Comparison of ENCODE assay signal across 21 cellular contexts in the genomic region with DNA sequence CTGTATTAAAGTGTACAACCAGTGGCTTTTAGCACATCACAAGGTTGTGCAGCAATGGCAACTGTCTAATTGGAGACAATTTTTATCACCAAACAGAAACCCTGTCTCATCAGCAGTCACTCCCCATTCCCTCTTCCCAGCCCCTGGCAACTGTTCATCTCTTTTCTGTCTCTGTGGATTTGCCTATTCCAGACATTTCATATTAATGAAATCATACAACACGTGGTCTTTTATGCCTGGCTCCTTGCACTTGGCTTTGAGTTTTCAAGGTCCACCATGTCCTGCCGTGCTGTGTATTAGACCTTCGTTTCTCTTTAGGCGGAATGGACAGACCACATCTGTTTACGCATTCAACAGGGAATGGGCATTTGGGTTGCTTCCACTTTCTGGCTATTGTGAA. TPM values are rescaled to one million over a fixed set of nuclear protein-coding genes. Genes with fewer than 3 reads are reported as not detected.
DNase-seq lines count a peak whose midpoint lies in the region; ATAC-seq and TF ChIP-seq lines count a peak whose summit lies in the region.
"Had no signal": no experiment of that assay in that cellular context is flagged by ENCODE, and none has a peak within 500 bp of the region (broad histone marks: within the 10 kb centered on the region; RNA-seq: fewer than 3 reads in every experiment).

No MANE protein-coding gene starts in this region.

- H3K4me3 ChIP-seq in GM23248: no peak overlapping the region
- no peak overlapping the region for H3K4me3 ChIP-seq in mesendoderm (ENCODE audit: low read length)
- no peak overlapping the region for H3K4me3 ChIP-seq in vagina
- H3K4me3 ChIP-seq: BLaER1, HAP-1, K562 had no signal

- DNase-seq in GM23248 (peak; percentile 32), astrocyte of the hippocampus (ENCODE audit: low read depth, low spot score) (peak; percentile 10), mesendoderm (no peak), vagina (ENCODE audit: extremely low spot score in 2 of 2) (peak; percentile 10 to 25), H4 (ENCODE audit: low spot score) (no peak)
- no peak for DNase-seq in stimulated activated CD4-positive, alpha-beta T cell treated with anti-CD3 and anti-CD28 coated beads, Interleukin-15, amount 100 ng/mL, for 24 hours
- DNase-seq: MV-4-11, NCI-H1436, NCI-H2029, NCI-H2171, NCI-H446, NCI-H69, SHP77 treated with DMSO at 0.1 percent for 48 hours had no signal

- H3K79me2 ChIP-seq in GM23248 (ENCODE audit: insufficient read depth): no peaks in the 10 kb centered on the region
- H3K79me2 ChIP-seq in mesendoderm (ENCODE audit: control insufficient read depth, insufficient read depth, low read length): peaks cover 2% of the 10 kb centered on the region

- no peak overlapping the region for H4K5ac ChIP-seq in mesendoderm (ENCODE audit: low read length)

- no peak overlapping the region for H4K8ac ChIP-seq in mesendoderm (ENCODE audit: low read depth, low read length)

- no peak for TF ChIP-seq CTCF in vagina (IDR thresholded peaks at IDR 0.05)

- H2BK15ac ChIP-seq in mesendoderm (replicated peaks; ENCODE audit: low read depth): no peak overlapping the region

- no peak overlapping the region for H2AFZ ChIP-seq in GM23248

- H3K4me2 ChIP-seq in GM23248 (ENCODE audit: unreplicated experiment) (no peak overlapping the region), mesendoderm (ENCODE audit: low read length) (no peak overlapping the region)
- H3K4me2 ChIP-seq: BLaER1 had no signal

- in situ Hi-C loops in GM23248 (cut with MboI): no loop called here

- H3K27me3 ChIP-seq in GM23248 (replicated peaks; ENCODE audit: insufficient read depth) (peaks cover 22% of the 10 kb centered on the region; the same call in 1 of the 2 replicates), mesendoderm (ENCODE audit: insufficient read depth, low read length, poor library complexity) (no peaks in the 10 kb centered on the region), vagina (no peaks in the 10 kb centered on the region)
- H3K27me3 ChIP-seq: BLaER1 had no signal

- intact Hi-C loops in vagina (cut with DNase I): no loop called here

- peak overlapping the region; percentile 7 for H2BK120ac ChIP-seq in mesendoderm (ENCODE audit: low read depth, low read length)

- H3F3A ChIP-seq in GM23248 (ENCODE audit: insufficient read depth): no peaks in the 10 kb centered on the region

- H3K23ac ChIP-seq in mesendoderm (ENCODE audit: low read length): no peak overlapping the region

- no peaks in the 10 kb centered on the region for H3K4me1 ChIP-seq in GM23248 (ENCODE audit: insufficient read depth)
- H3K4me1 ChIP-seq in mesendoderm (ENCODE audit: control insufficient read depth, low read depth, low read length): peaks cover 16% of the 10 kb centered on the region
- no peaks in the 10 kb centered on the region for H3K4me1 ChIP-seq in vagina
- H3K4me1 ChIP-seq: HAP-1 had no signal

- no peak overlapping the region for H3K18ac ChIP-seq in mesendoderm (ENCODE audit: low read length)

- peaks cover 3% of the 10 kb centered on the region for H3K79me1 ChIP-seq in mesendoderm (ENCODE audit: low read length)

- H3K36me3 ChIP-seq in GM23248 (ENCODE audit: low read depth) (no peaks in the 10 kb centered on the region), mesendoderm (ENCODE audit: control insufficient read depth, insufficient read depth, low read length) (no peaks in the 10 kb centered on the region), vagina (no peaks in the 10 kb centered on the region)
- H3K36me3 ChIP-seq: BLaER1, HAP-1 had no signal

- no peak overlapping the region for H3K4ac ChIP-seq in mesendoderm (ENCODE audit: low read depth, low read length)

- H3K27ac ChIP-seq in GM23248 (no peak overlapping the region), mesendoderm (ENCODE audit: low read depth, low read length) (no peak overlapping the region), vagina (no peak overlapping the region)
- H3K27ac ChIP-seq: BLaER1 had no signal

- no peaks in the 10 kb centered on the region for H3K9me2 ChIP-seq in GM23248 (ENCODE audit: insufficient read depth)

- peak overlapping the region; percentile 89 for H2AK5ac ChIP-seq in mesendoderm (ENCODE audit: low read length)

- no peak for TF ChIP-seq POLR2A in vagina (IDR thresholded peaks at IDR 0.05)

- no peak for ATAC-seq in GM21717 (IDR thresholded peaks at IDR 0.05; ENCODE audit: unreplicated experiment)
- ATAC-seq: CD8-positive, alpha-beta T cell; K562; SK-N-SH treated with all-trans-retinoic acid at 6 μM for 48 hours had no signal

- no peak overlapping the region for H3K56ac ChIP-seq in mesendoderm (ENCODE audit: low read length)

- H3K9ac ChIP-seq in GM23248 (no peak overlapping the region), mesendoderm (ENCODE audit: low read length) (no peak overlapping the region)
- H3K9ac ChIP-seq: BLaER1 had no signal

- WGBS in GM23248 (ENCODE audit: low coverage in 1 of 2, low lambda C conversion rate in 2 of 2, missing lambda C conversion rate in 2 of 2), 2 experiments: 27 to 36% methylated on average over 5 of the region's 5 CpGs
- WGBS in mesendoderm (ENCODE audit: extremely low coverage, insufficient coverage, low lambda C conversion rate): no CpG with 5 or more reads among the region's 5 CpGs

- H2BK5ac ChIP-seq in mesendoderm (ENCODE audit: low read length): peak overlapping the region; percentile 23

- H3K9me3 ChIP-seq in GM23248 (ENCODE audit: low read depth): no peaks in the 10 kb centered on the region
- no peaks in the 10 kb centered on the region for H3K9me3 ChIP-seq in vagina
- H3K9me3 ChIP-seq: BLaER1, HAP-1 had no signal

- H4K20me1 ChIP-seq in GM23248 (ENCODE audit: insufficient read depth): no peaks in the 10 kb centered on the region
- H4K20me1 ChIP-seq: BLaER1 had no signal

RNA-seq across cellular contexts. Expression of a gene that starts 30.3 kb away (rescaled TPM):
- total RNA-seq in GM23248 (2014; rRNA removed; shearing (Covaris generic)): not detected in 2 replicates
- polyA plus RNA-seq in GM23248 (2016; fragmentation: Nextera tagmentation; extraction: Ambion mirVana): not detected in 2 replicates
- polyA plus RNA-seq in mesendoderm (2013, experiment 1 of 2): 0.95 TPM
- 0.81 TPM for polyA plus RNA-seq in mesendoderm (2013, experiment 2 of 2)
- not detected for total RNA-seq in vagina
- total RNA-seq in H4 (2014; rRNA removed; shearing (Covaris generic)): not detected in 2 replicates
- total RNA-seq: CD8-positive, alpha-beta T cell; Daoy; K562; RPMI7951 had no signal
- polyA plus RNA-seq: K562 had no signal

Comparison
In these comparisons a context has a peak if more than half of its experiments do, and no peak if none do; other contexts are left out.
1. DNase-seq: peak in GM23248 (single experiment), astrocyte of the hippocampus (single experiment) and vagina (2 of 2); none in mesendoderm (single experiment), H4 (single experiment) and stimulated activated CD4-positive, alpha-beta T cell treated with anti-CD3 and anti-CD28 coated beads, Interleukin-15, amount 100 ng/mL, for 24 hours (single experiment).